ENCODE assay signal across 10 cellular contexts in genomic region chrX:1658083-1658463, GRCh38. TPM values are rescaled to one million over a fixed set of nuclear protein-coding genes. Genes with fewer than 3 reads are reported as not detected.
A peak's percentile ranks its signal among the peaks of the same experiment; 100 is the strongest.
DNase-seq lines count a peak whose midpoint lies in the region; ATAC-seq and TF ChIP-seq lines count a peak whose summit lies in the region.
"Had no signal": no experiment of that assay in that cellular context is flagged by ENCODE, and none has a peak within 500 bp of the region (broad histone marks: within the 10 kb centered on the region; RNA-seq: fewer than 3 reads in every experiment).

No MANE protein-coding gene starts in this region.

- whole genome bisulfite sequencing in endodermal cell (ENCODE audit: insufficient coverage in 1 of 2, insufficient read length in 1 of 2), 2 experiments = 64 to 75% methylated on average over 5 to 13 of the region's 13 CpGs

- H3K4me3 ChIP-seq in cardiac muscle cell = no peak overlapping the region
- H3K4me3 ChIP-seq in right atrium auricular region = no peak overlapping the region
- H3K4me3 ChIP-seq in endodermal cell (ENCODE audit: low read length) = no peak overlapping the region
- peak overlapping the region; percentile 34 for H3K4me3 ChIP-seq in upper lobe of right lung
- H3K4me3 ChIP-seq: adrenal gland, suprapubic skin had no signal

- H3K27me3 ChIP-seq in cardiac muscle cell (no peaks in the 10 kb centered on the region), right atrium auricular region (no peaks in the 10 kb centered on the region), endodermal cell (ENCODE audit: control insufficient read depth, insufficient read depth, low read length, poor library complexity, severe bottlenecking) (no peaks in the 10 kb centered on the region), upper lobe of right lung (no peaks in the 10 kb centered on the region)
- H3K27me3 ChIP-seq: adrenal gland, suprapubic skin had no signal

- no peak for TF ChIP-seq CTCF in cardiac muscle cell (IDR thresholded peaks at IDR 0.05; ENCODE audit: low read depth, low read length)
- TF ChIP-seq CTCF in right atrium auricular region (IDR thresholded peaks at IDR 0.05) = no peak
- TF ChIP-seq CTCF in endodermal cell (conservative IDR thresholded peaks at IDR 0.05) = no peak
- no peak for TF ChIP-seq CTCF in upper lobe of right lung (IDR thresholded peaks at IDR 0.05)

- ATAC-seq in upper lobe of right lung (no peak), HG03280 (IDR thresholded peaks at IDR 0.05; ENCODE audit: unreplicated experiment) (no peak)

- H3K4me1 Mint-ChIP-seq in endodermal cell = peaks cover 13% of the 10 kb centered on the region

- intact Hi-C loops in upper lobe of right lung (cut with DNase I) = no loop called here

- no peaks in the 10 kb centered on the region for H3K36me3 Mint-ChIP-seq in endodermal cell (ENCODE audit: low read depth)

- H3K36me3 ChIP-seq in cardiac muscle cell = no peaks in the 10 kb centered on the region
- no peaks in the 10 kb centered on the region for H3K36me3 ChIP-seq in right atrium auricular region
- no peaks in the 10 kb centered on the region for H3K36me3 ChIP-seq in endodermal cell (ENCODE audit: control insufficient read depth, insufficient read depth, low read length)
- no peaks in the 10 kb centered on the region for H3K36me3 ChIP-seq in upper lobe of right lung
- H3K36me3 ChIP-seq: adrenal gland, suprapubic skin had no signal

- no peak overlapping the region for H3K9ac ChIP-seq in endodermal cell (ENCODE audit: extremely low read depth, low read length, poor library complexity, severe bottlenecking)

- no peaks in the 10 kb centered on the region for H3K27me3 Mint-ChIP-seq in endodermal cell (ENCODE audit: insufficient read depth)

- H3K27ac Mint-ChIP-seq in endodermal cell = no peak overlapping the region

- peaks cover 12% of the 10 kb centered on the region for H3K9me3 Mint-ChIP-seq in endodermal cell

- no peak overlapping the region for H3K4me3 Mint-ChIP-seq in endodermal cell

- H3K27ac ChIP-seq in cardiac muscle cell (peak overlapping the region; percentile 21), right atrium auricular region (no peak overlapping the region), endodermal cell (ENCODE audit: low read depth, low read length) (peak overlapping the region; percentile 94), upper lobe of right lung (peak overlapping the region; percentile 30)
- H3K27ac ChIP-seq: adrenal gland, suprapubic skin had no signal

- no peaks in the 10 kb centered on the region for H3K9me3 ChIP-seq in cardiac muscle cell (ENCODE audit: low read depth)
- H3K9me3 ChIP-seq in right atrium auricular region = no peaks in the 10 kb centered on the region
- no peaks in the 10 kb centered on the region for H3K9me3 ChIP-seq in endodermal cell (ENCODE audit: control insufficient read depth, low read length)
- no peaks in the 10 kb centered on the region for H3K9me3 ChIP-seq in upper lobe of right lung
- H3K9me3 ChIP-seq: adrenal gland, suprapubic skin had no signal

- DNase-seq in cardiac muscle cell (ENCODE audit: low read depth in 1 of 2, low spot score in 1 of 2) (peak in 1 of 2 donors; percentile 21), right atrium auricular region (ENCODE audit: low spot score) (no peak), NCI-H460 (ENCODE audit: extremely low read depth, low read depth) (peak; percentile 9), endodermal cell (peak; percentile 52), upper lobe of right lung (no peak), DMS53 treated with DMSO at 0.1 percent for 48 hours (lab: John Stamatoyannopoulos, UW; ENCODE audit: unreplicated experiment) (no peak), HUDEP-2 (lab: John Stamatoyannopoulos, UW; ENCODE audit: unreplicated experiment in 76 of 76) (no peak)

- no peaks in the 10 kb centered on the region for H3K4me1 ChIP-seq in cardiac muscle cell (ENCODE audit: low read depth)
- peaks cover 0 to 6% of the 10 kb centered on the region in 2 donors for H3K4me1 ChIP-seq in right atrium auricular region
- no peaks in the 10 kb centered on the region for H3K4me1 ChIP-seq in endodermal cell (ENCODE audit: control insufficient read depth, insufficient read depth, low read length)
- H3K4me1 ChIP-seq in upper lobe of right lung = no peaks in the 10 kb centered on the region
- H3K4me1 ChIP-seq: adrenal gland had no signal

RNA-seq across cellular contexts. Expression of gene ASMT, which starts 43.2 kb away (rescaled TPM):
- total RNA-seq in cardiac muscle cell = not detected in 2 replicates
- polyA plus RNA-seq in cardiac muscle cell = not detected in 2 replicates
- not detected for total RNA-seq in right atrium auricular region
- total RNA-seq in NCI-H460 (2014; rRNA removed; shearing (Covaris generic)) = not detected in 2 replicates
- polyA plus RNA-seq in NCI-H460 (2014; cell fraction: nucleus; rRNA removed) = not detected in 2 replicates
- not detected for total RNA-seq in endodermal cell
- 0.68 TPM for polyA plus RNA-seq in endodermal cell (2013, experiment 1 of 2)
- 0.83 TPM for polyA plus RNA-seq in endodermal cell (2013, experiment 2 of 2)
- total RNA-seq in upper lobe of right lung = not detected

Comparison
In these comparisons a context has a peak if more than half of its experiments do, and no peak if none do; other contexts are left out.
1. H3K27ac ChIP-seq: peak in cardiac muscle cell (single experiment), endodermal cell (single experiment) and upper lobe of right lung (single experiment); none in right atrium auricular region (0 of 2).
2. DNase-seq: peak in NCI-H460 (single experiment) and endodermal cell (single experiment); none in right atrium auricular region (single experiment), upper lobe of right lung (single experiment), DMS53 treated with DMSO at 0.1 percent for 48 hours (single experiment) and HUDEP-2 (0 of 76).